3 cellular contexts compared by ENCODE assay signal in the genomic region with DNA sequence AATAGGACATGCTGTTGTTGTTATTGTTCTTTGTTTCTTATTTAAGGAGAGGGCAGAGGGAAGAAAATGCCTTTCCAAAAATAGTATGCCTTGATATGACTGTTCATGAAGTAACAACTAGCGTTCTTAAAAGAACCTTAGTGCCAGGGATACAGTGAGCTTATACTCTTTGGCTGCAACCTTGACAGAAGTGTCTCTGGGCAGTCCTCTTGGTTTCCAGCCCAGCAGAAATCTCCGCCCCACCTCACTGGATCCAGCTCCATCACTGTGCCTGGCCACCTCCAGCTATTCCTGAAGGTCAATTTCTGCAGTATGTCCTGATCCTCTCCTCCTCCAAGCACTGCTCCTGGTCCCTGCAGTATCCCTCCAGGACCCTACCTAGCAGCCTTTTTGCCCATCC. TPM values are rescaled to one million over a fixed set of nuclear protein-coding genes. Genes with fewer than 3 reads are reported as not detected.
"Had no signal": no experiment of that assay in that cellular context is flagged by ENCODE, and none has a peak within 500 bp of the region (broad histone marks: within the 10 kb centered on the region; RNA-seq: fewer than 3 reads in every experiment).

No MANE protein-coding gene starts in this region.

RNA-seq across cellular contexts. Expression of a gene that starts 39.2 kb away (rescaled TPM):
- total RNA-seq: LHCN-M2, M059J, MCF 10A had no signal
